ENCODE assay signal across 8 cellular contexts in genomic region chr11:66288866-66289547, GRCh38. TPM values are rescaled to one million over a fixed set of nuclear protein-coding genes. Genes with fewer than 3 reads are reported as not detected.
DNase-seq lines count a peak whose midpoint lies in the region; ATAC-seq lines count a peak whose summit lies in the region.

YIF1A (minus strand) TSS chr11:66289143; CDS start chr11:66288985, 158 bp downstream.

- H3K27ac ChIP-seq in effector memory CD4-positive, alpha-beta T cell (ENCODE audit: insufficient read depth, low read length, poor library complexity, severe bottlenecking), result peak within 1 kb of the TSS; percentile 81

- peak; percentile 98 for DNase-seq in COLO668 (lab: John Stamatoyannopoulos, UW; ENCODE audit: unreplicated experiment)
- DNase-seq in HT1080 (ENCODE audit: low read depth), result peak; percentile 99
- DNase-seq in NOMO-1 treated with DMSO at 0.1 percent for 48 hours (lab: John Stamatoyannopoulos, UW; ENCODE audit: unreplicated experiment), result peak; percentile 99
- DNase-seq in activated CD8-positive, alpha-beta memory T cell treated with anti-CD3 and anti-CD28 coated beads for 4 hours (ENCODE audit: low read depth in 2 of 2), result peak; percentile 93 to 98
- DNase-seq in effector memory CD4-positive, alpha-beta T cell, result peak; percentile 97 to 99 (median 99)
- DNase-seq in lung microvascular endothelial cell (ENCODE audit: low read depth in 2 of 2), result peak; percentile 100
- DNase-seq in stimulated activated CD4-positive, alpha-beta T cell treated with anti-CD3 and anti-CD28 coated beads, TNF-alpha, amount 100 ng/mL, for 48 hours (ENCODE audit: low read depth in 3 of 3), result peak; percentile 95 to 99 (median 98)

- no peaks in the 10 kb centered on the region for H3K9me3 ChIP-seq in effector memory CD4-positive, alpha-beta T cell (ENCODE audit: control insufficient read depth, low read length)

- no peaks in the 10 kb centered on the region for H3K36me3 ChIP-seq in effector memory CD4-positive, alpha-beta T cell (ENCODE audit: control insufficient read depth, insufficient read depth, low read length)

- peaks cover 25% of the 10 kb centered on the region for H3K4me1 ChIP-seq in effector memory CD4-positive, alpha-beta T cell (ENCODE audit: control insufficient read depth, insufficient read depth, low read length, poor library complexity, severe bottlenecking)

- ATAC-seq in GM21360 (IDR thresholded peaks at IDR 0.05; ENCODE audit: unreplicated experiment), result peak; percentile 91

- peak within 1 kb of the TSS; percentile 72 for H3K4me3 ChIP-seq in effector memory CD4-positive, alpha-beta T cell (ENCODE audit: insufficient read depth, low read depth, low read length, poor library complexity, severe bottlenecking)

- H3K27me3 ChIP-seq in effector memory CD4-positive, alpha-beta T cell (replicated peaks; ENCODE audit: control insufficient read depth, insufficient read depth, low read length, poor library complexity, severe bottlenecking), result peaks cover 10% of the 10 kb centered on the region

RNA-seq across cellular contexts. Expression of gene YIF1A, which starts in this region (rescaled TPM):
- 114 and 127 TPM in 2 replicates for total RNA-seq in HT1080 (2014; rRNA removed; shearing (Covaris generic))
- polyA plus RNA-seq in HT1080 (2015; cell fraction: cytosol; rRNA removed), result 72.3 and 97.3 TPM in 2 replicates
- 44.6 and 68.5 TPM in 2 replicates for polyA plus RNA-seq in HT1080 (2015; cell fraction: nucleus; rRNA removed)
- total RNA-seq in lung microvascular endothelial cell, result 95.9 and 136 TPM in 2 replicates

Comparison
In these comparisons a context has a peak if more than half of its experiments do, and no peak if none do; other contexts are left out.
1. Peak in every context shown above with its lines: DNase-seq, ATAC-seq, H3K4me3 ChIP-seq and H3K27ac ChIP-seq.